22 cellular contexts compared by ENCODE assay signal in the genomic region with DNA sequence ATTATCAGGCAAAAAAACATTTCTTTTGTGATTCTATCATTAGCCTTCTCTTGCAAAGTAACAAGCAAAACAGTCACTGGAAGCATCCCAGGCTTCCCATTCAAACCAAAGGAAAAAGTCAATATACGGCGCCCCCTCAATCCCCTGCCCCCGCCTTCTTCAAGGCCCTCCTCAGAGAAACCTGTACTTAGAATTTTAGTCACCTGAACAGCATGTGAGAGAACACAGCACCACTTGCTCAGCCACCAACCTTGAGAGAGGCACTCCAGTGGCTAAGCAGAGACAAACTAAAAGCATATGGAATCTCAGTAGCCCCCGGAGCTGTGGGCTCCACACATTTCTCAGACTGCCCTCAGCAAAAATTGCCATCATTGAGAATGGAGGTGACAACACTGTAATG. TPM values are rescaled to one million over a fixed set of nuclear protein-coding genes. Genes with fewer than 3 reads are reported as not detected.
DNase-seq lines count a peak whose midpoint lies in the region; ATAC-seq and TF ChIP-seq lines count a peak whose summit lies in the region.
"Had no signal": no experiment of that assay in that cellular context is flagged by ENCODE, and none has a peak within 500 bp of the region (broad histone marks: within the 10 kb centered on the region; RNA-seq: fewer than 3 reads in every experiment).

No MANE protein-coding gene starts in this region.

- peaks cover 80% of the 10 kb centered on the region for H3K36me3 Mint-ChIP-seq in activated naive CD4-positive, alpha-beta T cell treated with anti-CD3 and anti-CD28 coated beads for 36 hours (ENCODE audit: low read depth)
- H3K36me3 Mint-ChIP-seq in activated naive CD4-positive, alpha-beta T cell treated with anti-CD3 and anti-CD28 coated beads, Interleukin-2, amount 50 U/mL, for 72 hours, result peaks cover 11 to 42% of the 10 kb centered on the region in 2 donors
- H3K36me3 Mint-ChIP-seq: naive B cell had no signal

- H3K27me3 ChIP-seq in Loucy (ENCODE audit: insufficient read depth, low read length, poor library complexity, severe bottlenecking), result no peaks in the 10 kb centered on the region

- H3K4me1 Mint-ChIP-seq in activated naive CD4-positive, alpha-beta T cell treated with anti-CD3 and anti-CD28 coated beads for 36 hours (ENCODE audit: low read depth), result peaks cover 96% of the 10 kb centered on the region

- no peak overlapping the region for H3K9ac ChIP-seq in Loucy (ENCODE audit: low read depth, low read length, poor library complexity, severe bottlenecking)

- H3K4me3 Mint-ChIP-seq in activated naive CD4-positive, alpha-beta T cell treated with anti-CD3 and anti-CD28 coated beads for 36 hours, result peak overlapping the region; percentile 57
- H3K4me3 Mint-ChIP-seq: IgD-negative memory B cell, naive B cell had no signal

- no peaks in the 10 kb centered on the region for H3K9me3 Mint-ChIP-seq in activated naive CD4-positive, alpha-beta T cell treated with anti-CD3 and anti-CD28 coated beads for 36 hours
- no peaks in the 10 kb centered on the region for H3K9me3 Mint-ChIP-seq in activated naive CD4-positive, alpha-beta T cell treated with anti-CD3 and anti-CD28 coated beads, Interleukin-2, amount 50 U/mL, for 72 hours
- H3K9me3 Mint-ChIP-seq: IgD-negative memory B cell, naive B cell had no signal

- ATAC-seq in activated naive CD4-positive, alpha-beta T cell treated with anti-CD3 and anti-CD28 coated beads, Interleukin-2, amount 50 U/mL, for 72 hours, result no peak
- ATAC-seq: GM12878, HCT116, heart right ventricle had no signal

- peaks cover 100% of the 10 kb centered on the region for H4K20me1 ChIP-seq in Loucy (ENCODE audit: insufficient read depth, low read length, poor library complexity, severe bottlenecking)

- H3K4me2 ChIP-seq in Loucy (ENCODE audit: low read depth, low read length, poor library complexity, severe bottlenecking), result peak overlapping the region; percentile 1

- H3K9me3 ChIP-seq in Loucy (ENCODE audit: insufficient read depth, low read depth, low read length), result no peaks in the 10 kb centered on the region
- H3K9me3 ChIP-seq: heart right ventricle had no signal

- H2AFZ ChIP-seq in Loucy (ENCODE audit: low read length), result no peak overlapping the region

- H3K4me3 ChIP-seq in Loucy (ENCODE audit: low read length, poor library complexity, severe bottlenecking), result no peak overlapping the region
- H3K4me3 ChIP-seq: GM12878, heart right ventricle, lung, skin epidermis had no signal

- H3K27ac Mint-ChIP-seq in activated naive CD4-positive, alpha-beta T cell treated with anti-CD3 and anti-CD28 coated beads for 36 hours, result peak overlapping the region; percentile 99
- peak overlapping the region; percentile 87 to 94 for H3K27ac Mint-ChIP-seq in activated naive CD4-positive, alpha-beta T cell treated with anti-CD3 and anti-CD28 coated beads, Interleukin-2, amount 50 U/mL, for 72 hours
- H3K27ac Mint-ChIP-seq: naive B cell had no signal

- peaks cover 97% of the 10 kb centered on the region for H3K36me3 ChIP-seq in Loucy (ENCODE audit: insufficient read depth, low read length)
- H3K36me3 ChIP-seq: heart right ventricle had no signal

- intact Hi-C loops in activated naive CD4-positive, alpha-beta T cell treated with anti-CD3 and anti-CD28 coated beads for 36 hours (cut with micrococcal nuclease), result loop anchor here (10.0 kb wide), 1 partner anchor 1291 kb away; a partner anchor contains a TSS

- no peaks in the 10 kb centered on the region for H3K9me2 ChIP-seq in Loucy (replicated peaks; ENCODE audit: low read depth, low read length)

- peaks cover 35% of the 10 kb centered on the region for H3K4me1 ChIP-seq in Loucy (ENCODE audit: insufficient read depth, low read length, poor library complexity, severe bottlenecking)

- DNase-seq in activated naive CD4-positive, alpha-beta T cell treated with anti-CD3 and anti-CD28 coated beads for 36 hours, result peak; percentile 51
- no peak for DNase-seq in activated naive CD4-positive, alpha-beta T cell treated with Interleukin-2 at 50 U/mL for 16 hours
- no peak for DNase-seq in activated naive CD4-positive, alpha-beta T cell treated with anti-CD3 and anti-CD28 coated beads, Interleukin-2, amount 50 U/mL, for 72 hours (ENCODE audit: low spot score in 2 of 2)
- peak; percentile 38 for DNase-seq in stimulated activated CD8-positive, alpha-beta memory T cell treated with anti-CD3 and anti-CD28 coated beads, Interleukin-4, amount 100 ng/mL, for 48 hours
- DNase-seq in NCI-H2029 (lab: John Stamatoyannopoulos, UW) (no peak), nucleus accumbens (lab: John Stamatoyannopoulos, UW) (no peak), middle frontal gyrus (ENCODE audit: extremely low spot score, low spot score) (no peak)
- DNase-seq: aorta; heart right ventricle; islet precursor cell; naive B cell; NCI-H1930; NCI-H526; SHP77 treated with DMSO at 0.1 percent for 48 hours; stimulated activated CD4-positive, alpha-beta T cell treated with anti-CD3 and anti-CD28 coated beads, Interleukin-4, amount 100 ng/mL, for 4 hours; T1000 had no signal

- TF ChIP-seq CTCF in Loucy (conservative IDR thresholded peaks at IDR 0.05; ENCODE audit: low read length), result no peak

- H3K79me2 ChIP-seq in Loucy (ENCODE audit: insufficient read depth, low read length), result peaks cover 100% of the 10 kb centered on the region

- no peaks in the 10 kb centered on the region for H3F3A ChIP-seq in Loucy (ENCODE audit: low read depth)

- CTCF ChIA-PET in activated naive CD4-positive, alpha-beta T cell treated with anti-CD3 and anti-CD28 coated beads for 36 hours (lab: Charles Lee), result interaction anchor here (0.5 to 3.0 kb wide), 6 partner anchors 8 to 1665 kb away, joined by 3 to 12 read pairs (median 4); no protein-coding TSS in a partner anchor

- no peaks in the 10 kb centered on the region for H3K27me3 Mint-ChIP-seq in activated naive CD4-positive, alpha-beta T cell treated with anti-CD3 and anti-CD28 coated beads for 36 hours (ENCODE audit: low read depth)
- H3K27me3 Mint-ChIP-seq: naive B cell had no signal

RNA-seq across cellular contexts. Expression of a gene that starts 25.2 kb away (rescaled TPM):
- total RNA-seq in activated naive CD4-positive, alpha-beta T cell treated with anti-CD3 and anti-CD28 coated beads for 36 hours, result 100 to 1,000 TPM; 350 to 367 TPM
- total RNA-seq in activated naive CD4-positive, alpha-beta T cell treated with anti-CD3 and anti-CD28 coated beads, Interleukin-2, amount 50 U/mL, for 72 hours, result 100 to 1,000 TPM; 205 to 291 TPM

Comparison
In these comparisons a context has a peak if more than half of its experiments do, and no peak if none do; other contexts are left out.
1. DNase-seq: peak in activated naive CD4-positive, alpha-beta T cell treated with anti-CD3 and anti-CD28 coated beads for 36 hours (single experiment) and stimulated activated CD8-positive, alpha-beta memory T cell treated with anti-CD3 and anti-CD28 coated beads, Interleukin-4, amount 100 ng/mL, for 48 hours (single experiment); none in activated naive CD4-positive, alpha-beta T cell treated with Interleukin-2 at 50 U/mL for 16 hours (single experiment), activated naive CD4-positive, alpha-beta T cell treated with anti-CD3 and anti-CD28 coated beads, Interleukin-2, amount 50 U/mL, for 72 hours (0 of 2), NCI-H2029 (single experiment), nucleus accumbens (0 of 56) and middle frontal gyrus (single experiment).